15 cellular contexts compared by ENCODE assay signal in the genomic region with DNA sequence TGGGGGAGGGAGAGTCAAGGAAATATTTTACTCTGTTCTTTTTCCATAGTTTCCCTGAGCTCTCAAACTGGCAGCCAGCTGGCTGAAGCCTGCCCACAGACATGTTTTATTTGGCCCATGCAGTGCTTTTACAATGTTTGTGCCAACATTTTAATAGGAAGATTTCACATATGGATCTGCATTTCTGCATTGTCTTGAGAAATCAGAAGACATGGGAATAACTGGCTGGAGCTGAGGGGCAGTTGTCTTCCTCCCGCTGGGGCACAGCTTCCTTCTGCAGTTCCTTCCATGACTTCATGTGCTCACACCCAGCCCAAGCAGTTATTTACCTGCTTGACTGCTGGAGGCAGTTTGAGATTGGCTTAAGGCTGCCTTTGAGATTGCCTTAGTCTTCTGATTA.
DNase-seq lines count a peak whose midpoint lies in the region; TF ChIP-seq lines count a peak whose summit lies in the region.
"Had no signal": no experiment of that assay in that cellular context is flagged by ENCODE, and none has a peak within 500 bp of the region (broad histone marks: within the 10 kb centered on the region; RNA-seq: fewer than 3 reads in every experiment).

No MANE protein-coding gene starts in this region.

- no peak for TF ChIP-seq CTCF in breast epithelium (IDR thresholded peaks at IDR 0.05)
- no peak for TF ChIP-seq CTCF in left ventricle myocardium inferior (IDR thresholded peaks at IDR 0.05; ENCODE audit: borderline replicate concordance)

- H3K4me1 ChIP-seq in breast epithelium (peaks cover 0 to 11% of the 10 kb centered on the region in 2 donors), left ventricle myocardium inferior (peaks cover 90% of the 10 kb centered on the region), skeletal muscle satellite cell (ENCODE audit: control insufficient read depth, insufficient read depth, low read length) (peaks cover 21% of the 10 kb centered on the region)
- H3K4me1 ChIP-seq: Peyer's patch had no signal

- H3K27me3 ChIP-seq in MG63 (no peaks in the 10 kb centered on the region), breast epithelium (no peaks in the 10 kb centered on the region), left ventricle myocardium inferior (ENCODE audit: low read depth) (no peaks in the 10 kb centered on the region), skeletal muscle satellite cell (ENCODE audit: control insufficient read depth, insufficient read depth, low read length) (no peaks in the 10 kb centered on the region)
- H3K27me3 ChIP-seq: Peyer's patch had no signal

- peak overlapping the region; percentile 20 for H3K4me2 ChIP-seq in skeletal muscle satellite cell (ENCODE audit: low read length)

- intact Hi-C loops in breast epithelium (cut with DNase I; ENCODE audit: low total_unique reads) (no loop called here), left ventricle myocardium inferior (cut with micrococcal nuclease) (no loop called here)

- DNase-seq in MG63 = peak; percentile 57
- no peak for DNase-seq in breast epithelium (ENCODE audit: low spot score in 2 of 2)
- DNase-seq in left ventricle myocardium inferior = no peak
- no peak for DNase-seq in SK-N-DZ (ENCODE audit: low spot score)
- no peak for DNase-seq in KG1 (lab: John Stamatoyannopoulos, UW)
- no peak for DNase-seq in activated T-cell treated with anti-CD3 and anti-CD28 coated beads, Interleukin-2, amount 50 U/mL, for 48 hours
- DNase-seq: activated CD4-positive, alpha-beta T cell treated with anti-CD3 and anti-CD28 coated beads, Interleukin-2, amount 50 U/mL, for 1 hour; activated naive CD4-positive, alpha-beta T cell; GOT3; islet precursor cell; NCI-H1417 treated with DMSO at 0.1 percent for 48 hours; NCI-H2171 treated with DMSO at 0.1 percent for 48 hours; Peyer's patch; retina had no signal

- H3K9me3 ChIP-seq in MG63 = no peaks in the 10 kb centered on the region
- H3K9me3 ChIP-seq in breast epithelium = no peaks in the 10 kb centered on the region
- H3K9me3 ChIP-seq in left ventricle myocardium inferior (replicated peaks) = no peaks in the 10 kb centered on the region
- no peaks in the 10 kb centered on the region for H3K9me3 ChIP-seq in skeletal muscle satellite cell (replicated peaks; ENCODE audit: low read length)
- H3K9me3 ChIP-seq: Peyer's patch had no signal

- no peak overlapping the region for H3K4me3 ChIP-seq in MG63
- H3K4me3 ChIP-seq in breast epithelium = no peak overlapping the region
- H3K4me3 ChIP-seq in left ventricle myocardium inferior = no peak overlapping the region
- no peak overlapping the region for H3K4me3 ChIP-seq in skeletal muscle satellite cell (ENCODE audit: low read length)
- H3K4me3 ChIP-seq: Peyer's patch had no signal

- H3K27ac ChIP-seq in breast epithelium = peak overlapping the region; percentile 26 to 39
- H3K27ac ChIP-seq in left ventricle myocardium inferior (replicated peaks) = peak overlapping the region; percentile 82
- H3K27ac ChIP-seq: Peyer's patch had no signal

- TF ChIP-seq POLR2A in breast epithelium (IDR thresholded peaks at IDR 0.05) = no peak

- H3K9ac ChIP-seq in skeletal muscle satellite cell (ENCODE audit: low read depth, low read length) = no peak overlapping the region

- no peaks in the 10 kb centered on the region for H3K36me3 ChIP-seq in MG63
- no peaks in the 10 kb centered on the region for H3K36me3 ChIP-seq in breast epithelium
- no peaks in the 10 kb centered on the region for H3K36me3 ChIP-seq in left ventricle myocardium inferior
- H3K36me3 ChIP-seq in skeletal muscle satellite cell (ENCODE audit: insufficient read depth, low read length) = no peaks in the 10 kb centered on the region
- H3K36me3 ChIP-seq: Peyer's patch had no signal
